Comparison of ENCODE assay signal across 11 cellular contexts in the genomic region with DNA sequence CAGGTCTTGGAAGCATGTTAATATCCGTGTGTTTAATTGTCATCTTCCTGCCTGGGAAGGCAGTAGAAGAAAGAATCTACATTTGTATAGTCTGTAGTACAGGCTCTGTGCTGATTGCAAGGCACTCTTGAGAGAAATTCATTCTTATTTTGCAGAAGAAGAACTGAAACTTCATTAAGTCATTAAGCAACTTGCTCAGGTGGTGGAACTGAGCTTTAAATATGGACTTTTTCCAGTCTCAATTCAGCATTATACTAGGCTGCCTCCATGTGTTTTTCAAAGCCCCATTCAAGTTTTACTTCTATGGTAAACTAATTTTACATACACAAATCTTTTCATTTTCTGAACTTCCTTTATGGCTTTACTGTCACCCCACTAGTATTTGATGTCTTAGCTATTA. TPM values are rescaled to one million over a fixed set of nuclear protein-coding genes. Genes with fewer than 3 reads are reported as not detected.
DNase-seq lines count a peak whose midpoint lies in the region; ATAC-seq and TF ChIP-seq lines count a peak whose summit lies in the region.
"Had no signal": no experiment of that assay in that cellular context is flagged by ENCODE, and none has a peak within 500 bp of the region (broad histone marks: within the 10 kb centered on the region; RNA-seq: fewer than 3 reads in every experiment).

No MANE protein-coding gene starts in this region.

- no peak for TF ChIP-seq CTCF in psoas muscle (IDR thresholded peaks at IDR 0.05)

- peaks cover 6% of the 10 kb centered on the region for H3K4me1 ChIP-seq in psoas muscle

- no peak overlapping the region for H3K4me3 ChIP-seq in psoas muscle
- H3K4me3 ChIP-seq: coronary artery, hepatocyte had no signal

- WGBS in psoas muscle, 3 donors: 57 to 73% (median 71%) methylated on average over 1 of the region's 1 CpG

- no peak overlapping the region for H3K27ac ChIP-seq in psoas muscle
- H3K27ac ChIP-seq: coronary artery, hepatocyte had no signal

- no peaks in the 10 kb centered on the region for H3K27me3 ChIP-seq in psoas muscle (ENCODE audit: insufficient read depth in 3 of 3, low read length in 2 of 3)
- H3K27me3 ChIP-seq: hepatocyte had no signal

- intact Hi-C loops in psoas muscle (cut with DNase I): no loop called here

- DNase-seq in GM19240 (ENCODE audit: insufficient read length, low spot score): peak; percentile 7
- no peak for DNase-seq in psoas muscle
- no peak for DNase-seq in cerebellum (ENCODE audit: low spot score)
- DNase-seq in SW480 (ENCODE audit: low spot score): no peak
- DNase-seq in NCI-H1048 (lab: John Stamatoyannopoulos, UW): no peak
- DNase-seq: activated effector memory CD4-positive, alpha-beta T cell treated with anti-CD3 and anti-CD28 coated beads, Interleukin-2, amount 50 U/mL, for 16 hours; NCI-H446 treated with DMSO at 0.1 percent for 48 hours had no signal

- H3K36me3 ChIP-seq in psoas muscle (ENCODE audit: insufficient read depth in 1 of 2, low read depth in 1 of 2): peaks cover 0 to 21% of the 10 kb centered on the region in 2 donors

- no peaks in the 10 kb centered on the region for H3K9me3 ChIP-seq in psoas muscle

- peak; percentile 93 for ATAC-seq in HG02678 (IDR thresholded peaks at IDR 0.05; ENCODE audit: unreplicated experiment)
- peak; percentile 78 for ATAC-seq in HG03521 (IDR thresholded peaks at IDR 0.05; ENCODE audit: unreplicated experiment)
- ATAC-seq in psoas muscle: no peak

RNA-seq across cellular contexts. Expression of a gene that starts 18.7 kb away (rescaled TPM):
- total RNA-seq in psoas muscle (10 to 100 TPM; 20.4 to 27.6 (median 23.7) TPM), cerebellum (130 TPM)
- polyA plus RNA-seq in psoas muscle: 10 to 100 TPM in 1 of 3 donors, 1 to 10 TPM in 2; 6.3 to 11.9 (median 7.1) TPM

Comparison
In these comparisons a context has a peak if more than half of its experiments do, and no peak if none do; other contexts are left out.
1. ATAC-seq: peak in HG02678 (single experiment) and HG03521 (single experiment); none in psoas muscle (0 of 4).